In the genomic region with DNA sequence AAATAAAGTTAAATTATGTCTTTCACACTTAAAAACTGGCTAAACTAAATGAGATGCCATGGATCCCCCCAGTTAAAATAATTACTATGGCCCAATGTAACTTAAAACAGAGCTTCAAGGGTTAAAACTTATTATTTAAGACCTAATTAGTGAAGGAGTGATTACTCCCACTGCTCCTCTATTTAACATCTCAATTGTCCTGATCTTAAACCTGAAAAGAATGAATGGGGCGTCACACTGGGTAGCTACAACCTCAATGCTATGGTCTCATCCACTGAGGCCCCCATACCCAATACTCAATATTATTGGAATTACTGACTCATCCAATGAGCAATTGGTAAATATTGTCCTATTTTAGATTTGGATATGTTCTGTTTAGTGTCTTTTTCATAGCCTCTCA, we compare ENCODE assay signal across 1 cellular context.
TF ChIP-seq lines count a peak whose summit lies in the region.

No MANE protein-coding gene starts in this region.

TF ChIP-seq in GM23338, 12 proteins besides CTCF, POLR2A, EP300 and RAD21 (continued from another document):
- TF ChIP-seq ZNF462 (CRISPR knock-in tag; IDR thresholded peaks at IDR 0.05), result no peak
- no peak for TF ChIP-seq EZH2 (IDR thresholded peaks at IDR 0.05; ENCODE audit: low read depth, unreplicated experiment)
